ENCODE assay signal across 8 cellular contexts in the genomic region with DNA sequence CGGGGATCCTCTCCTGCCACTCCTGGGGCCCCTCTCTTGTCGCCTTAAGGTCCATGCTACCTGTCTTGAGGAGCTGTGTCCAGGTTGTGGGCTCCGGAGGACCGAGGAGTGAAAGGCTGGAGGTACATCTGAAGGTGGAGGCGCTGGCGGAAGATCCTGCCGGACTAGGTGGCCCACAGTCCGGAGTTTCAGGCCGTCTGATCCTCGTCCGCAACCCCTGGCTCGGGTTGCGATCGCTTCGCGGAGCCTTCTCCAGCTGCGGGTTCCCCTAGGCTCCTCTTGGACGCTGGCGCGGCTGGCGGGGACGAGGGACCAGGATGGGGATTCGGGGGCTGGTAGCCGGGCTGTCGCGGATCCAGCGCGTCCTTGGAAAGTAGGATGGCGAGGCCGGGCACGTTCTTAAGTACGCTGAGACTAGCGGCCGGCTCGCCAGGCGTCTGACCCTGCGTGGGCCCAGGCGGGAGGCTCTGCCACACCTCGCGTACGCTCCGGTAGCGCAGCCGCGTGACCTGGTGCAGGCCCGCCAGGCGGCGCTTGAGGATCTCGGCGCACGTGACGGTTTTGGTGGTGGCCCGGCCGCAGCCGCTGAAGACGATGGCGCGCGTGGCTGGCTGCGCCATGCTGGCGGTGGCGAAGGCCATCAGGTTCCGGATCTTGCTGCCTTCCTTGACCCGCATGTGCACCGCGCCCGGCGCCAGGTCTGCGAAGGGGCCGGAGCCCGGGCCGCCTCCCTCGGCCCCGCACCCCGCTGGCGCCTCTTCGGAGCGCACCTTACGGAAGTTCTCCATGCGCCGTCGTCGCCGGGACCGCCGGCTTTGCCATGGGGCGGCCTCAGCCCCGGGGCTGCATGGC. TPM values are rescaled to one million over a fixed set of nuclear protein-coding genes. Genes with fewer than 3 reads are reported as not detected.
DNase-seq lines count a peak whose midpoint lies in the region; ATAC-seq lines count a peak whose summit lies in the region.

No MANE protein-coding gene starts in this region.

- H3K4me1 ChIP-seq in ectodermal cell (ENCODE audit: control insufficient read depth, insufficient read depth, low read length): peaks cover 24% of the 10 kb centered on the region

- no peaks in the 10 kb centered on the region; the same call in 1 of the 2 replicates for H3K36me3 ChIP-seq in MG63
- no peaks in the 10 kb centered on the region for H3K36me3 ChIP-seq in ectodermal cell (ENCODE audit: control insufficient read depth, insufficient read depth, low read length)

- H3K4me1 Mint-ChIP-seq in memory B cell: peaks cover 8% of the 10 kb centered on the region

- peak overlapping the region; percentile 69 for H3K4me3 Mint-ChIP-seq in memory B cell

- H3K9me3 ChIP-seq in MG63 (no peaks in the 10 kb centered on the region), ectodermal cell (ENCODE audit: control insufficient read depth, low read length) (no peaks in the 10 kb centered on the region)

- WGBS in ectodermal cell, 2 experiments: 4% methylated on average over 88 of the region's 88 CpGs

- ATAC-seq in GM21515 (IDR thresholded peaks at IDR 0.05; ENCODE audit: unreplicated experiment) (peak; percentile 42), memory B cell (ENCODE audit: low read depth) (peak; percentile 71)

- H3K27ac Mint-ChIP-seq in memory B cell: no peak overlapping the region

- H3K27me3 Mint-ChIP-seq in memory B cell: peaks cover 13% of the 10 kb centered on the region

- H3K4me3 ChIP-seq in MG63 (peak overlapping the region; percentile 53), ectodermal cell (ENCODE audit: insufficient read depth, low read depth, low read length) (peak overlapping the region; percentile 46)

- no peak overlapping the region for H3K27ac ChIP-seq in ectodermal cell (ENCODE audit: insufficient read depth, low read depth, low read length, poor library complexity, severe bottlenecking)

- H3K36me3 Mint-ChIP-seq in memory B cell: no peaks in the 10 kb centered on the region

- DNase-seq in COLO668 (lab: John Stamatoyannopoulos, UW; ENCODE audit: unreplicated experiment) (peak; percentile 90), MG63 (peak; percentile 81), memory B cell (ENCODE audit: low spot score in 2 of 2) (peak; percentile 52 to 66), cortex of kidney (lab: John Stamatoyannopoulos, UW) (no peak)
- DNase-seq in activated CD4-positive, alpha-beta T cell treated with anti-CD3 and anti-CD28 coated beads, Interleukin-2, amount 50 U/mL, for 4 hours: peak; percentile 58 to 62
- DNase-seq in stimulated activated CD8-positive, alpha-beta memory T cell treated with anti-CD3 and anti-CD28 coated beads, Interleukin-15, amount 100 ng/mL, for 1 hour (ENCODE audit: low read depth): peak; percentile 15

- H3K27me3 ChIP-seq in MG63 (no peaks in the 10 kb centered on the region), ectodermal cell (ENCODE audit: control insufficient read depth, insufficient read depth, low read length, poor library complexity, severe bottlenecking) (peaks cover 66% of the 10 kb centered on the region)

- H3K9me3 Mint-ChIP-seq in memory B cell: no peaks in the 10 kb centered on the region

RNA-seq across cellular contexts. Expression of gene RPP25, which starts 0.6 kb away (rescaled TPM):
- total RNA-seq in MG63 (2014; rRNA removed; shearing (Covaris generic); ENCODE audit: low replicate concordance): 9.7 and 19.0 TPM in 2 replicates
- 8.4 TPM for polyA plus RNA-seq in ectodermal cell (2013, experiment 1 of 4)
- polyA plus RNA-seq in ectodermal cell (2013, experiment 2 of 4): 6.7 TPM
- polyA plus RNA-seq in ectodermal cell (2013, experiment 3 of 4): 7.4 TPM
- polyA plus RNA-seq in ectodermal cell (2013, experiment 4 of 4): 6.8 TPM

RNA-seq across cellular contexts. Expression of gene COX5A, which starts 18.1 kb away (rescaled TPM):
- total RNA-seq in MG63 (2014; rRNA removed; shearing (Covaris generic); ENCODE audit: low replicate concordance): 343 and 426 TPM in 2 replicates
- polyA plus RNA-seq in ectodermal cell (2013, experiment 1 of 4): 224 TPM
- polyA plus RNA-seq in ectodermal cell (2013, experiment 2 of 4): 224 TPM
- 240 TPM for polyA plus RNA-seq in ectodermal cell (2013, experiment 3 of 4)
- 251 TPM for polyA plus RNA-seq in ectodermal cell (2013, experiment 4 of 4)

RNA-seq across cellular contexts. Expression of gene SCAMP5, which starts 39.3 kb away (rescaled TPM):
- 0.20 and 3.4 TPM in 2 replicates for total RNA-seq in MG63 (2014; rRNA removed; shearing (Covaris generic); ENCODE audit: low replicate concordance)
- polyA plus RNA-seq in ectodermal cell (2013, experiment 1 of 4): 27.5 TPM
- 26.4 TPM for polyA plus RNA-seq in ectodermal cell (2013, experiment 2 of 4)
- 19.9 TPM for polyA plus RNA-seq in ectodermal cell (2013, experiment 3 of 4)
- 23.9 TPM for polyA plus RNA-seq in ectodermal cell (2013, experiment 4 of 4)

RNA-seq across cellular contexts. Expression of gene FAM219B, which starts 49.4 kb away (rescaled TPM):
- total RNA-seq in MG63 (2014; rRNA removed; shearing (Covaris generic); ENCODE audit: low replicate concordance): 22.6 and 65.2 TPM in 2 replicates
- 84.5 TPM for polyA plus RNA-seq in ectodermal cell (2013, experiment 1 of 4)
- polyA plus RNA-seq in ectodermal cell (2013, experiment 2 of 4): 80.2 TPM
- polyA plus RNA-seq in ectodermal cell (2013, experiment 3 of 4): 70.4 TPM
- 80.4 TPM for polyA plus RNA-seq in ectodermal cell (2013, experiment 4 of 4)
